In the genomic region with DNA sequence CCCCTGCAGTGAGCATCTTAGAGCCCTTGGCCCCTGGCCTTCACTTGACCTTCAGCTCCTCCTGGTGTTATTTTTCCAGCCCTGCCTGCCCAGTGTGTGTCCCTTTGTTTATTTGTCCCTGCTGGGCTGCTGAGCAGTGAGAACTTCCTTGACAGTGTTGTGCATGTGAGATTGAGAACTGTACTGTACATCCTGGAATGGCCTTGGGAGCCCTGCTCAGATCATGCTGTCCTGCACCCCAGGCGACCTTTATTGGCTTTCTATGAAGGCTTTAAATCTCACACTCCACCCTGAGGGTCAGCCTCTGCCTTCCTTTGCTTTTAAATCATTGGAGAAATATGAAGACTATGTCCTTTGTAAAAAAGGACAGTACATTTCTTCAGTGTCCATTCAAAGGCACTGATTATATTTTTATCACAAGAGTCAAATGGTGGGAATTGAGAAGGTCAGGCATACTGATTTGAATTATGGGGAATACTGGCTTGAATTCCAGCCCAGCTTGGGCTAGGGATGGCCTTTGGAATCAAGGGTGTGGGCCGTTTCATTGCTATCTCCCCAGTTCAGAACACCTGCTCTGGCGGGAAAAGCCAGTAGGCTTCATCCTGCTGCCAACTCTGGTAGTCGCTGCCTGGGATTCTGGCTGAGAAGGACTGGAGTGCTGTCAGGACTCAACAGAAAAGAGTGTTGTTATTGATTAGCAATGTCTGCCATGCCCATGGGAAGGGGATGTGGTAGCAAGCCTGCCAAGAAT, we compare ENCODE assay signal across 27 cellular contexts.
A peak's percentile ranks its signal among the peaks of the same experiment; 100 is the strongest.
DNase-seq lines count a peak whose midpoint lies in the region; ATAC-seq and TF ChIP-seq lines count a peak whose summit lies in the region.
"Had no signal": no experiment of that assay in that cellular context is flagged by ENCODE, and none has a peak within 500 bp of the region (broad histone marks: within the 10 kb centered on the region; RNA-seq: fewer than 3 reads in every experiment).

No MANE protein-coding gene starts in this region.

- H3K27me3 ChIP-seq in left ventricle myocardium inferior (ENCODE audit: low read depth) = no peaks in the 10 kb centered on the region
- no peaks in the 10 kb centered on the region for H3K27me3 ChIP-seq in GM23248 (replicated peaks; ENCODE audit: insufficient read depth)
- H3K27me3 ChIP-seq: BE2C, MG63 had no signal

- H3K9ac ChIP-seq in GM23248 = no peak overlapping the region

- H3K27ac Mint-ChIP-seq in nephron progenitor cell = peak overlapping the region; percentile 70
- H3K27ac Mint-ChIP-seq: activated B cell treated with CpG ODN at 0.5 μM for 24 hours; activated naive CD8-positive, alpha-beta T cell; activated T-helper 17 cell treated with anti-CD3 and anti-CD28 coated beads, Interleukin-2, amount 50 U/mL, for 72 hours; HFFc6; IgD-negative memory B cell; nephron; progenitor cell of endocrine pancreas had no signal

- H3K4me1 ChIP-seq in left ventricle myocardium inferior (peaks cover 37% of the 10 kb centered on the region), GM23248 (ENCODE audit: insufficient read depth) (no peaks in the 10 kb centered on the region; the same call in 1 of the 2 replicates)
- H3K4me1 ChIP-seq: BE2C had no signal

- H3K9me3 ChIP-seq in left ventricle myocardium inferior (replicated peaks) (peaks cover 7% of the 10 kb centered on the region), GM23248 (ENCODE audit: low read depth) (no peaks in the 10 kb centered on the region)
- H3K9me3 ChIP-seq: A549, BE2C, MG63 had no signal

- H3F3A ChIP-seq in GM23248 (ENCODE audit: insufficient read depth) = no peaks in the 10 kb centered on the region

- ATAC-seq in Right ventricle myocardium superior (ENCODE audit: poor library complexity) (peak; percentile 48), left cardiac atrium (no peak), GM21526 (IDR thresholded peaks at IDR 0.05; ENCODE audit: low FRiP score, unreplicated experiment) (no peak)
- ATAC-seq: A549; activated T-helper 17 cell treated with anti-CD3 and anti-CD28 coated beads, Interleukin-2, amount 50 U/mL, for 72 hours had no signal

- H3K4me1 Mint-ChIP-seq in nephron progenitor cell = peaks cover 37% of the 10 kb centered on the region
- H3K4me1 Mint-ChIP-seq: activated B cell treated with CpG ODN at 0.5 μM for 24 hours, nephron had no signal

- H3K79me2 ChIP-seq in GM23248 (ENCODE audit: insufficient read depth) = no peaks in the 10 kb centered on the region

- H3K27me3 Mint-ChIP-seq in nephron progenitor cell (ENCODE audit: low read depth, poor library complexity) = no peaks in the 10 kb centered on the region
- H3K27me3 Mint-ChIP-seq: activated B cell treated with CpG ODN at 0.5 μM for 24 hours; activated naive CD8-positive, alpha-beta T cell; activated T-helper 17 cell treated with anti-CD3 and anti-CD28 coated beads, Interleukin-2, amount 50 U/mL, for 72 hours; IgD-negative memory B cell; progenitor cell of endocrine pancreas had no signal

- H3K27ac ChIP-seq in left ventricle myocardium inferior (replicated peaks) (peak overlapping the region; percentile 58), GM23248 (no peak overlapping the region)
- H3K27ac ChIP-seq: A549, skin epidermis had no signal

- intact Hi-C loops in Right ventricle myocardium superior (cut with DNase I) = no loop called here
- intact Hi-C loops in left cardiac atrium (cut with DNase I) = no loop called here
- intact Hi-C loops in left ventricle myocardium inferior (cut with micrococcal nuclease) = no loop called here

- H3K4me3 ChIP-seq in left ventricle myocardium inferior = no peak overlapping the region
- no peak overlapping the region for H3K4me3 ChIP-seq in GM23248
- H3K4me3 ChIP-seq: A549, MG63, skin epidermis had no signal

- DNase-seq in Right ventricle myocardium superior = no peak
- no peak for DNase-seq in left cardiac atrium
- no peak for DNase-seq in left ventricle myocardium inferior
- DNase-seq in nephron progenitor cell = no peak
- DNase-seq in GM23248 = no peak
- DNase-seq in globus pallidus (ENCODE audit: low spot score) = no peak
- no peak for DNase-seq in inferior parietal cortex (ENCODE audit: extremely low spot score)
- DNase-seq: activated B cell treated with CpG ODN at 0.5 μM for 24 hours; activated CD4-positive, alpha-beta T cell treated with anti-CD3 and anti-CD28 coated beads, Interleukin-2, amount 50 U/mL, for 4 hours; aorta; BE2C; central memory CD4-positive, alpha-beta T cell; GF-D8; HFFc6; MG63; NCI-H1417 treated with DMSO at 0.1 percent for 48 hours; NCI-H526 treated with DMSO at 0.1 percent for 48 hours; stimulated activated CD4-positive, alpha-beta T cell treated with anti-CD3 and anti-CD28 coated beads, Interleukin-2, amount 100 ng/mL, for 24 hours; T-helper 9 cell had no signal

- no peak overlapping the region for H3K4me3 Mint-ChIP-seq in nephron progenitor cell
- H3K4me3 Mint-ChIP-seq: activated B cell treated with CpG ODN at 0.5 μM for 24 hours; activated naive CD8-positive, alpha-beta T cell; activated T-helper 17 cell treated with anti-CD3 and anti-CD28 coated beads, Interleukin-2, amount 50 U/mL, for 72 hours; HFFc6; nephron had no signal

- H2AFZ ChIP-seq in GM23248 = no peak overlapping the region

- peaks cover 24% of the 10 kb centered on the region for H3K36me3 Mint-ChIP-seq in nephron progenitor cell (ENCODE audit: low read depth)

- H3K36me3 ChIP-seq in left ventricle myocardium inferior (peaks cover 16% of the 10 kb centered on the region), GM23248 (ENCODE audit: low read depth) (peaks cover 12% of the 10 kb centered on the region; the same call in 1 of the 2 replicates)
- H3K36me3 ChIP-seq: BE2C had no signal

- peaks cover 4% of the 10 kb centered on the region for H3K9me3 Mint-ChIP-seq in nephron progenitor cell
- H3K9me3 Mint-ChIP-seq: activated B cell treated with CpG ODN at 0.5 μM for 24 hours; activated T-helper 17 cell treated with anti-CD3 and anti-CD28 coated beads, Interleukin-2, amount 50 U/mL, for 72 hours; HFFc6; nephron had no signal

- no peak for TF ChIP-seq CTCF in left ventricle myocardium inferior (IDR thresholded peaks at IDR 0.05; ENCODE audit: borderline replicate concordance)
- TF ChIP-seq CTCF in nephron progenitor cell (IDR thresholded peaks at IDR 0.05) = no peak

- H3K4me2 ChIP-seq in GM23248 (ENCODE audit: unreplicated experiment) = no peak overlapping the region
- H3K4me2 ChIP-seq: A549 had no signal

- in situ Hi-C loops in GM23248 (cut with MboI) = no loop called here

- no peaks in the 10 kb centered on the region for H3K9me2 ChIP-seq in GM23248 (ENCODE audit: insufficient read depth)

- 57 to 61% methylated on average over 4 of the region's 4 CpGs for WGBS in GM23248 (ENCODE audit: low coverage in 1 of 2, low lambda C conversion rate in 2 of 2, missing lambda C conversion rate in 2 of 2), 2 experiments

- H4K20me1 ChIP-seq in GM23248 (ENCODE audit: insufficient read depth) = no peaks in the 10 kb centered on the region
